Comparison of ENCODE assay signal across 3 cellular contexts in genomic region chr2:42921162-42921550, GRCh38.
TF ChIP-seq lines count a peak whose summit lies in the region.

No MANE protein-coding gene starts in this region.

TF ChIP-seq in SK-N-SH, 30 proteins besides CTCF, POLR2A, EP300 and RAD21:
- TF ChIP-seq FOXM1 (IDR thresholded peaks at IDR 0.05; ENCODE audit: low read depth) (no peak), TCF12 (IDR thresholded peaks at IDR 0.05) (no peak), FOXJ3 (CRISPR knock-in tag; IDR thresholded peaks at IDR 0.05) (no peak), MXI1 (IDR thresholded peaks at IDR 0.05; ENCODE audit: low read depth, low read length) (no peak), PBX3 (IDR thresholded peaks at IDR 0.05) (no peak), ZBTB33 (IDR thresholded peaks at IDR 0.05; ENCODE audit: borderline replicate concordance, low read depth) (no peak), RCOR1 (IDR thresholded peaks at IDR 0.05; ENCODE audit: low read length) (no peak), EZH2phosphoT487 (IDR thresholded peaks at IDR 0.05; ENCODE audit: borderline replicate concordance, low read depth) (no peak), USF2 (IDR thresholded peaks at IDR 0.05; ENCODE audit: borderline replicate concordance, low read depth, low read length) (no peak), RXRA (IDR thresholded peaks at IDR 0.05; ENCODE audit: borderline replicate concordance, low read depth) (no peak), MEF2A (IDR thresholded peaks at IDR 0.05; ENCODE audit: borderline replicate concordance, low read depth) (no peak)

TF ChIP-seq in SK-N-SH treated with all-trans-retinoic acid at 6 μM for 48 hours, 23 proteins besides CTCF, POLR2A, EP300 and RAD21:
- TF ChIP-seq TSHZ2 (CRISPR knock-in tag; IDR thresholded peaks at IDR 0.05) (no peak), POU6F1 (CRISPR knock-in tag; IDR thresholded peaks at IDR 0.05; ENCODE audit: borderline replicate concordance, low read depth) (no peak), TCF4 (CRISPR knock-in tag; IDR thresholded peaks at IDR 0.05; ENCODE audit: borderline replicate concordance) (no peak), ZFP3 (CRISPR knock-in tag; IDR thresholded peaks at IDR 0.05) (no peak)

TF ChIP-seq in H1, 55 proteins besides CTCF, POLR2A, EP300 and RAD21:
- TF ChIP-seq MAX (IDR thresholded peaks at IDR 0.05) (no peak), YY1 (IDR thresholded peaks at IDR 0.05; ENCODE audit: low read depth, low read length) (no peak), SRF (IDR thresholded peaks at IDR 0.05; ENCODE audit: low read depth, low read length) (no peak), HDAC6 (IDR thresholded peaks at IDR 0.05; ENCODE audit: low read depth, low read length) (no peak), USF2 (IDR thresholded peaks at IDR 0.05; ENCODE audit: low read length) (no peak), BCL11A (IDR thresholded peaks at IDR 0.05; ENCODE audit: low read depth in 2 of 2, low read length in 2 of 2) (no peak), GTF2F1 (IDR thresholded peaks at IDR 0.05; ENCODE audit: borderline replicate concordance, low read depth, low read length) (no peak), CTBP2 (IDR thresholded peaks at IDR 0.05; ENCODE audit: borderline replicate concordance, insufficient read depth, insufficient read length, low read length) (no peak), BRCA1 (IDR thresholded peaks at IDR 0.05; ENCODE audit: low read depth, low read length) (no peak), POU5F1 (IDR thresholded peaks at IDR 0.05; ENCODE audit: low read depth, low read length) (no peak), MAFK (IDR thresholded peaks at IDR 0.05; ENCODE audit: low read depth, low read length) (no peak), SIX5 (IDR thresholded peaks at IDR 0.05; ENCODE audit: low read depth, low read length) (no peak), TAF7 (optimal IDR thresholded peaks at IDR 0.05; ENCODE audit: borderline replicate concordance, low read depth, low read length) (no peak), FOSL1 (IDR thresholded peaks at IDR 0.05; ENCODE audit: insufficient read depth, low read depth, low read length) (no peak), SUZ12 (IDR thresholded peaks at IDR 0.05; ENCODE audit: low read length) (no peak), HDAC2 (IDR thresholded peaks at IDR 0.05; ENCODE audit: borderline replicate concordance in 1 of 2, low read depth in 2 of 2, low read length in 2 of 2) (no peak), SAP30 (IDR thresholded peaks at IDR 0.05; ENCODE audit: insufficient read depth, insufficient replicate concordance, low read length) (no peak), TEAD4 (IDR thresholded peaks at IDR 0.05; ENCODE audit: low read depth, low read length) (no peak), CHD7 (IDR thresholded peaks at IDR 0.05; ENCODE audit: insufficient replicate concordance, low read length) (no peak), TAF1 (IDR thresholded peaks at IDR 0.05; ENCODE audit: low read depth, low read length) (no peak)
TF ChIP-seq in H1: peak in this region for 0.
